12 cellular contexts compared by ENCODE assay signal in the genomic region with DNA sequence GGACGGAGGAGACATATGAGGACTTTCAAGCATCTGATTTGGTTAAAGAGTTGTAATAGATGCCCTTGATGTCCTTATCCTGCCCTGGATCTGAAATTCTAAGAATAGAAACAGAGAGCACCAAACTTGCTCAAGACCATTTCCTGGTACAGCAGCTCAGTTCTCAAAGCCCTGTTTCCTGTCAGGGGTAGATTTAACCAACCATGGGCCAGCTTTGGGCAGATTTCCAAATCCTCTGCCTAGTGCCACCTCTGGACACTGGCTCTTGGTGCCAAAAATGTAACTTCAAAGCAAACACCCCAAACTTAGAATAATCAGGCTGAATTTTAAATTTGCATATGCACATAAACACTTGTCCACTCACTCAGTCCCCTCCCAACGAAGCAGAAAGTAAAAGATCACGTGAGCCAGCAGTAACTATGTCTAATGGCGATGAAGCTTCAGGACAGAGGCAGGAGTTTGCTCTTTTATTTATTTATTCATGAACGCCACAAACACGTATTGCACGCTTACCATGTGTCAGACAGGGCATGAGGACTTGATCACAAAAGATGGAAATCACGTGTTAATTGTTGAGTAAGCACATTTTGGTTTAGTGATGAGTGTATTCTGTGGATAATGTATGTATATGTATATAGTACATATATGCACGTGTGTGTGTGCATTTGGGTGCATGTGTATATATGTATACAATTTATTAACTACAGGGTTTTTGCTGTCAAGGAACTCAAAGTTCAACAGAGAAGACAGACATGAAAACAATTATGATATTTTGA. TPM values are rescaled to one million over a fixed set of nuclear protein-coding genes. Genes with fewer than 3 reads are reported as not detected.
A peak's percentile ranks its signal among the peaks of the same experiment; 100 is the strongest.
DNase-seq lines count a peak whose midpoint lies in the region; ATAC-seq and TF ChIP-seq lines count a peak whose summit lies in the region.
"Had no signal": no experiment of that assay in that cellular context is flagged by ENCODE, and none has a peak within 500 bp of the region (broad histone marks: within the 10 kb centered on the region; RNA-seq: fewer than 3 reads in every experiment).

No MANE protein-coding gene starts in this region.

- no peaks in the 10 kb centered on the region for H3K4me1 ChIP-seq in right atrium auricular region
- no peaks in the 10 kb centered on the region for H3K4me1 ChIP-seq in foreskin keratinocyte

- H3K27ac ChIP-seq in right atrium auricular region (no peak overlapping the region), foreskin keratinocyte (no peak overlapping the region)

- no peaks in the 10 kb centered on the region for H3K36me3 ChIP-seq in right atrium auricular region

- no peak overlapping the region for H3K4me3 ChIP-seq in right atrium auricular region

- peaks cover 22% of the 10 kb centered on the region for H3K4me1 Mint-ChIP-seq in central memory CD8-positive, alpha-beta T cell
- H3K4me1 Mint-ChIP-seq: memory B cell had no signal

- H3K9me3 ChIP-seq in right atrium auricular region, result peaks cover 0 to 10% of the 10 kb centered on the region in 2 donors

- H3K9me3 Mint-ChIP-seq in central memory CD8-positive, alpha-beta T cell, result no peaks in the 10 kb centered on the region

- H3K27me3 Mint-ChIP-seq in central memory CD8-positive, alpha-beta T cell, result peaks cover 26% of the 10 kb centered on the region

- DNase-seq in right atrium auricular region (ENCODE audit: low spot score) (peak; percentile 47), Right ventricle myocardium superior (no peak), NOMO-1 treated with DMSO at 0.1 percent for 48 hours (lab: John Stamatoyannopoulos, UW; ENCODE audit: unreplicated experiment) (peak; percentile 76), HT-29 (ENCODE audit: low spot score) (no peak), foreskin keratinocyte (no peak), OCI-M1 (lab: John Stamatoyannopoulos, UW) (no peak)
- no peak for DNase-seq in central memory CD8-positive, alpha-beta T cell (ENCODE audit: low spot score in 2 of 2)
- DNase-seq in central memory CD4-positive, alpha-beta T cell, result no peak
- DNase-seq: hypothalamus, NCI-H1436, posterior cingulate gyrus had no signal

- no peak for ATAC-seq in Right ventricle myocardium superior (ENCODE audit: poor library complexity)
- peak; percentile 71 for ATAC-seq in central memory CD8-positive, alpha-beta T cell (replicated peaks; ENCODE audit: extremely low read depth, poor library complexity, severe bottlenecking)
- ATAC-seq in foreskin keratinocyte, result no peak

- H3K27ac Mint-ChIP-seq in central memory CD8-positive, alpha-beta T cell (ENCODE audit: low read depth), result peak overlapping the region; percentile 47
- H3K27ac Mint-ChIP-seq: memory B cell had no signal

- intact Hi-C loops in Right ventricle myocardium superior (cut with DNase I), result no loop called here

- TF ChIP-seq CTCF in right atrium auricular region (IDR thresholded peaks at IDR 0.05) (no peak), foreskin keratinocyte (conservative IDR thresholded peaks at IDR 0.05) (no peak)

- H3K27me3 ChIP-seq in right atrium auricular region (no peaks in the 10 kb centered on the region), foreskin keratinocyte (peaks cover 13% of the 10 kb centered on the region)

- peaks cover 2% of the 10 kb centered on the region for H3K36me3 Mint-ChIP-seq in central memory CD8-positive, alpha-beta T cell (ENCODE audit: insufficient read depth)
- H3K36me3 Mint-ChIP-seq: memory B cell had no signal

- H3K4me3 Mint-ChIP-seq in central memory CD8-positive, alpha-beta T cell, result peak overlapping the region; percentile 37
- H3K4me3 Mint-ChIP-seq: memory B cell had no signal

RNA-seq across cellular contexts. Expression of gene SDK2, which starts 23.1 kb away (rescaled TPM):
- 1 to 10 TPM; 1.5 to 5.6 TPM for total RNA-seq in right atrium auricular region
- total RNA-seq in Right ventricle myocardium superior, result 1.0 TPM
- not detected in 2 replicates for total RNA-seq in HT-29 (2014; rRNA removed; shearing (Covaris generic))
- total RNA-seq in foreskin keratinocyte, result 3.0 and 3.4 TPM in 2 replicates
- polyA plus RNA-seq in foreskin keratinocyte, result 0.84 and 0.93 TPM in 2 replicates

Comparison
In these comparisons a context has a peak if more than half of its experiments do, and no peak if none do; other contexts are left out.
1. DNase-seq: peak in right atrium auricular region (single experiment) and NOMO-1 treated with DMSO at 0.1 percent for 48 hours (single experiment); none in Right ventricle myocardium superior (single experiment), central memory CD8-positive, alpha-beta T cell (0 of 2), HT-29 (single experiment), foreskin keratinocyte (0 of 2), central memory CD4-positive, alpha-beta T cell (single experiment) and OCI-M1 (single experiment).